In genomic region chr4:13266687-13267086, GRCh38 we compare ENCODE assay signal across 28 cellular contexts.
"Had no signal": no experiment of that assay in that cellular context is flagged by ENCODE, and none has a peak within 500 bp of the region (broad histone marks: within the 10 kb centered on the region; RNA-seq: fewer than 3 reads in every experiment).

No MANE protein-coding gene starts in this region.

- FAIRE-seq: colon had no signal

- H3K27ac ChIP-seq: body of pancreas, esophagus muscularis mucosa, gastroesophageal sphincter, WERI-Rb-1 had no signal

- H3K36me3 ChIP-seq: esophagus muscularis mucosa, gastroesophageal sphincter, WERI-Rb-1 had no signal

- H3K4me3 ChIP-seq: body of pancreas, esophagus muscularis mucosa, gastroesophageal sphincter had no signal

- H3K9me3 ChIP-seq: body of pancreas had no signal

- H3K27me3 ChIP-seq: body of pancreas, esophagus muscularis mucosa, gastroesophageal sphincter had no signal

- H3K4me1 ChIP-seq: body of pancreas, esophagus muscularis mucosa, gastroesophageal sphincter had no signal

- DNase-seq: activated B cell treated with CpG ODN at 0.5 μM for 24 hours; activated CD4-positive, alpha-beta T cell treated with anti-CD3 and anti-CD28 coated beads for 48 hours; activated CD4-positive, alpha-beta T cell treated with anti-CD3 and anti-CD28 coated beads, Interleukin-2, amount 50 U/mL, for 1 hour; activated CD4-positive, alpha-beta T cell treated with anti-CD3 and anti-CD28 coated beads, Interleukin-2, amount 50 U/mL, for 48 hours; activated CD8-positive, alpha-beta memory T cell treated with anti-CD3 and anti-CD28 coated beads for 24 hours; activated CD8-positive, alpha-beta T cell treated with anti-CD3 and anti-CD28 coated beads for 36 hours; activated effector memory CD4-positive, alpha-beta T cell treated with Interleukin-2 at 50 U/mL for 16 hours; activated gamma-delta T cell treated with Interleukin-2 at 50 U/mL for 16 hours; activated naive CD4-positive, alpha-beta T cell treated with anti-CD3 and anti-CD28 coated beads, Interleukin-2, amount 50 U/mL, for 16 hours; activated naive CD4-positive, alpha-beta T cell treated with Interleukin-2 at 50 U/mL for 16 hours; activated T-cell treated with anti-CD3 and anti-CD28 coated beads, Interleukin-2, amount 50 U/mL, for 4 hours; amniotic stem cell; anterior cingulate cortex; body of pancreas; caudate nucleus; cortex of kidney; dermis blood vessel endothelial cell; effector CD4-positive, alpha-beta T cell; effector memory CD8-positive, alpha-beta T cell; erythroblast; foreskin melanocyte; T-helper 1 cell; T-helper 17 cell; T1000; WERI-Rb-1 had no signal
